In genomic region chr7:98136423-98136822, GRCh38 we compare ENCODE assay signal across 1 cellular context.
TF ChIP-seq lines count a peak whose summit lies in the region.

No MANE protein-coding gene starts in this region.

TF ChIP-seq in HepG2, 621 proteins besides CTCF, POLR2A, EP300 and RAD21 (continued from another document):
- peak; percentile 47 for TF ChIP-seq ZNF687 (CRISPR knock-in tag; IDR thresholded peaks at IDR 0.05)
- TF ChIP-seq ZNF12 (CRISPR knock-in tag; IDR thresholded peaks at IDR 0.05) = 0 out of 2 replicates have a peak, but pooled peaks have one; percentile 13
- TF ChIP-seq ZNF792 (CRISPR knock-in tag; IDR thresholded peaks at IDR 0.05) = 0 out of 2 replicates have a peak, but pooled peaks have one; percentile 27
- TF ChIP-seq ZNF530 (CRISPR knock-in tag; IDR thresholded peaks at IDR 0.05; ENCODE audit: low read depth) = no peak
- peak; percentile 58; the same call in 1 of the 2 replicates for TF ChIP-seq ELF3 (CRISPR knock-in tag; IDR thresholded peaks at IDR 0.05)
- peak; percentile 60 for TF ChIP-seq HNF4A (CRISPR knock-in tag; IDR thresholded peaks at IDR 0.05)
- no peak for TF ChIP-seq ZFP37 (CRISPR knock-in tag; IDR thresholded peaks at IDR 0.05; ENCODE audit: borderline replicate concordance)
- TF ChIP-seq FOXC1 (CRISPR knock-in tag; IDR thresholded peaks at IDR 0.05; ENCODE audit: borderline replicate concordance) = no peak
- TF ChIP-seq ZFX (CRISPR knock-in tag; IDR thresholded peaks at IDR 0.05; ENCODE audit: low read depth) = peak; percentile 31; the same call in 1 of the 2 replicates
- TF ChIP-seq FOSL2 (CRISPR knock-in tag; IDR thresholded peaks at IDR 0.05) = peak; percentile 50
- TF ChIP-seq RBAK (CRISPR knock-in tag; IDR thresholded peaks at IDR 0.05) = no peak
- TF ChIP-seq STAG1 (CRISPR knock-in tag; IDR thresholded peaks at IDR 0.05) = 0 out of 2 replicates have a peak, but pooled peaks have one; percentile 9
- TF ChIP-seq MAX (IDR thresholded peaks at IDR 0.05) = peak; percentile 23; the same call in 1 of the 2 replicates
